Comparison of ENCODE assay signal across 1 cellular context in the genomic region with DNA sequence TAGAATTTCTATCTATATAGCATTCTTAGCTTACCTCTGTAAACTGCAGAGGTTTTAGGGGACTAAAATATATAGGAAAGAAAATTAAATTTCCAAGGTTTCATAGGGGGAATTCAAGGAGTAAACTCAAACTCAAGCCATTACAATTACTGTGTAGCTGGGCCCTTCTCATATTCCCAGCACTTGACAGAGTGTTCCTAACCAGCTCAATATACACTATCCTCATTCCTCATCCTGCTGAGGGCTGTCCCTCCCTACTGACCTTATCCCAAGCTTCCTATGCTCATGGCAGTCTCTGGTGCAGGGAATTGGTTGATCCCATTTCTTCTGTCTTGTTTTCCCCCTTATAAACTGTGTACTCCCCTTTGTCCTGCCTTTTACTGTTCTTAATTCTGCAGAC.
TF ChIP-seq lines count a peak whose summit lies in the region.

No MANE protein-coding gene starts in this region.

TF ChIP-seq in GM23338, 12 proteins besides CTCF, POLR2A, EP300 and RAD21 (continued from another document):
- TF ChIP-seq ZNF331 (CRISPR knock-in tag; IDR thresholded peaks at IDR 0.05; ENCODE audit: low read depth), result no peak
- TF ChIP-seq JUNB (IDR thresholded peaks at IDR 0.05; ENCODE audit: unreplicated experiment), result no peak
